In genomic region chr2:174487536-174488162, GRCh38 we compare ENCODE assay signal across 1 cellular context.
A peak's percentile ranks its signal among the peaks of the same experiment; 100 is the strongest.
TF ChIP-seq lines count a peak whose summit lies in the region.

No MANE protein-coding gene starts in this region.

TF ChIP-seq in K562, 482 proteins besides CTCF, POLR2A, EP300 and RAD21 (continued from another document and continues in another):
- TF ChIP-seq MNT (conservative IDR thresholded peaks at IDR 0.05) (peak in 1 of 2 experiments; percentile 28; a peak in 1 of 4 replicates), PML (IDR thresholded peaks at IDR 0.05; ENCODE audit: low read length) (0 out of 2 replicates have a peak, but pooled peaks have one; percentile 0), MYC (IDR thresholded peaks at IDR 0.05; ENCODE audit: low read depth, low read length) (0 out of 2 replicates have a peak, but pooled peaks have one; percentile 23), MYC (CRISPR knock-in tag; IDR thresholded peaks at IDR 0.05; ENCODE audit: borderline replicate concordance, low read depth) (no peak), RBFOX2 (IDR thresholded peaks at IDR 0.05; ENCODE audit: low read depth, low read length) (no peak; the same call in 1 of the 2 replicates), ZNF318 (IDR thresholded peaks at IDR 0.05; ENCODE audit: borderline replicate concordance in 1 of 2, low read depth in 1 of 2) (no peak), ZNF511 (CRISPR knock-in tag; IDR thresholded peaks at IDR 0.05) (no peak), ZC3H8 (IDR thresholded peaks at IDR 0.05) (no peak), ZBTB11 (CRISPR knock-in tag; IDR thresholded peaks at IDR 0.05) (peak in 1 of 3 experiments; percentile 59; a peak in 1 of 6 replicates), NCOR1 (IDR thresholded peaks at IDR 0.05) (no peak), TRIM28 (IDR thresholded peaks at IDR 0.05) (no peak), NUFIP1 (IDR thresholded peaks at IDR 0.05; ENCODE audit: partially characterized antibody) (no peak), SP1 (CRISPR knock-in tag; IDR thresholded peaks at IDR 0.05) (no peak), STAT5B (CRISPR knock-in tag; IDR thresholded peaks at IDR 0.05) (no peak), SIN3B (IDR thresholded peaks at IDR 0.05; ENCODE audit: low read depth) (0 out of 2 replicates have a peak, but pooled peaks have one; percentile 41), THRA (IDR thresholded peaks at IDR 0.05) (no peak), MEF2D (tag; conservative IDR thresholded peaks at IDR 0.05; ENCODE audit: low read depth) (no peak), E2F3 (CRISPR knock-in tag; IDR thresholded peaks at IDR 0.05) (no peak), ZFX (CRISPR knock-in tag; IDR thresholded peaks at IDR 0.05) (no peak), CBX5 (IDR thresholded peaks at IDR 0.05; ENCODE audit: borderline replicate concordance, low read depth) (no peak), GABPB1 (CRISPR knock-in tag; IDR thresholded peaks at IDR 0.05) (peak; percentile 11; the same call in 1 of the 2 replicates), ZNF717 (CRISPR knock-in tag; IDR thresholded peaks at IDR 0.05) (no peak), NR3C1 (CRISPR knock-in tag; IDR thresholded peaks at IDR 0.05) (no peak), MYBL2 (IDR thresholded peaks at IDR 0.05; ENCODE audit: low read depth) (no peak), MYBL2 (CRISPR knock-in tag; IDR thresholded peaks at IDR 0.05; ENCODE audit: borderline replicate concordance) (no peak), BCL6 (CRISPR knock-in tag; IDR thresholded peaks at IDR 0.05) (0 out of 2 replicates have a peak, but pooled peaks have one; percentile 3), GATA2 (CRISPR knock-in tag; IDR thresholded peaks at IDR 0.05) (no peak; the same call in 1 of the 2 replicates), POLR2H (tag; IDR thresholded peaks at IDR 0.05; ENCODE audit: low read depth) (peak; percentile 75), BRD9 (IDR thresholded peaks at IDR 0.05; ENCODE audit: low read depth, partially characterized antibody) (peak; percentile 7), NFRKB (IDR thresholded peaks at IDR 0.05; ENCODE audit: low read depth) (0 out of 2 replicates have a peak, but pooled peaks have one; percentile 1), U2AF1 (optimal IDR thresholded peaks at IDR 0.05; ENCODE audit: low read depth, low read length) (no peak), MCM2 (IDR thresholded peaks at IDR 0.05; ENCODE audit: low read depth) (no peak), FOSL1 (tag; conservative IDR thresholded peaks at IDR 0.05) (no peak), ZNF384 (IDR thresholded peaks at IDR 0.05; ENCODE audit: low read depth, low read length) (no peak), ZBTB40 (IDR thresholded peaks at IDR 0.05) (peak; percentile 19; the same call in 1 of the 2 replicates), ZBTB40 (CRISPR knock-in tag; IDR thresholded peaks at IDR 0.05) (no peak)
